In the genomic region with DNA sequence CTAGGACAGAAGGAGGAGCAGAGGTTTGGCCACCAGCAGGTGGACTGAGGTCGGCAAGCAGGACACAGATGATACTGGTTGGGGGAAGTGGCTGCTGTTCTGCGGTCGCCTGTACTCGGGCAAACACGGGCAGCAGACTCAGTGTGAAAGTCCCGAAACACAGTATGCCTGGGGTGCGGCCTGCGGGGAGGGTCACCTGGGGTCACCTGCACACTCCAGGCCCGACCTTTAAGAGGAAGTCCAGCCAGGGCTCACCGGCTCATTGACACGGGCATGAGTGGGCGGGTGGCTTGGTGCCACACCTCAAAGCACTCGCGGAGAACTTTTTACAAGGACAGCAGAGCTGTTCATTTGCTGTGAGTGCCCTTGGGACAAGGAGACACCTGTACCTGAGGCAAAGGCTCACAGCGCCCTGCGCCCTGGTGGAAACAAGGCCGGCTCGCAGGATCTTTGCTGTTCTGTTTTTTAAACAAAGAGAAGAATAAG, we compare ENCODE assay signal across 14 cellular contexts.
A peak's percentile ranks its signal among the peaks of the same experiment; 100 is the strongest.
DNase-seq lines count a peak whose midpoint lies in the region; ATAC-seq, FAIRE-seq and TF ChIP-seq lines count a peak whose summit lies in the region.
"Had no signal": no experiment of that assay in that cellular context is flagged by ENCODE, and none has a peak within 500 bp of the region (broad histone marks: within the 10 kb centered on the region; RNA-seq: fewer than 3 reads in every experiment).

No MANE protein-coding gene starts in this region.

- H3K27ac Mint-ChIP-seq in MCF 10A (ENCODE audit: low read depth, unreplicated experiment) (no peak overlapping the region), natural killer cell (peak overlapping the region in 1 of 2 donors; percentile 54)

- POLR2A ChIA-PET in MCF 10A (lab: Yijun Ruan, JAX): interaction anchor here (0.9 kb wide), 1 partner anchor 93 kb away, joined by 4 read pairs; no protein-coding TSS in a partner anchor

- no peak for TF ChIP-seq CTCF in MCF 10A (IDR thresholded peaks at IDR 0.05; ENCODE audit: unreplicated experiment)
- TF ChIP-seq CTCF in natural killer cell (IDR thresholded peaks at IDR 0.05): no peak
- TF ChIP-seq CTCF in D721Med (IDR thresholded peaks at IDR 0.05; ENCODE audit: insufficient read depth, missing control alignments): no peak

- peaks cover 10% of the 10 kb centered on the region for H3K36me3 Mint-ChIP-seq in MCF 10A (ENCODE audit: insufficient read depth, unreplicated experiment)
- peaks cover 15% of the 10 kb centered on the region for H3K36me3 Mint-ChIP-seq in natural killer cell

- H3K9me3 Mint-ChIP-seq in MCF 10A (ENCODE audit: unreplicated experiment) (no peaks in the 10 kb centered on the region), natural killer cell (peaks cover 0 to 3% of the 10 kb centered on the region in 2 donors)

- intact Hi-C loops in MCF 10A (cut with micrococcal nuclease) (loop anchor here (10.0 kb wide), 1 partner anchor 69 kb away; a partner anchor contains a TSS), natural killer cell (cut with micrococcal nuclease) (no loop called here)

- H3K27me3 Mint-ChIP-seq in MCF 10A (ENCODE audit: insufficient read depth, unreplicated experiment): no peaks in the 10 kb centered on the region
- H3K27me3 Mint-ChIP-seq in natural killer cell (ENCODE audit: low read depth in 2 of 2): no peaks in the 10 kb centered on the region

- H3K4me1 Mint-ChIP-seq in MCF 10A (ENCODE audit: insufficient read depth, unreplicated experiment) (peaks cover 15% of the 10 kb centered on the region), natural killer cell (peaks cover 6 to 8% of the 10 kb centered on the region in 2 donors)

- no peak for FAIRE-seq in D721Med (lab: Jason Lieb, UNC)

- peak; percentile 32 for DNase-seq in GF-D8 (lab: John Stamatoyannopoulos, UW)
- DNase-seq in MCF 10A (ENCODE audit: unreplicated experiment): peak; percentile 23
- no peak for DNase-seq in natural killer cell
- no peak for DNase-seq in D721Med (ENCODE audit: insufficient read length, low spot score)
- no peak for DNase-seq in NCI-H1105 treated with DMSO at 0.1 percent for 48 hours (lab: John Stamatoyannopoulos, UW)
- no peak for DNase-seq in NCI-H2196 treated with DMSO at 0.1 percent for 48 hours (lab: John Stamatoyannopoulos, UW; ENCODE audit: unreplicated experiment)
- DNase-seq: AML-193, amygdala, dermis blood vessel endothelial cell, gastrocnemius medialis, NCI-H1436, psoas muscle had no signal

- H3K4me3 Mint-ChIP-seq in MCF 10A (ENCODE audit: unreplicated experiment) (no peak overlapping the region), natural killer cell (no peak overlapping the region)

- no TSS peak for BruUV-seq in MCF 10A (replicated peaks; lab: Mats Ljungman, UMichigan)

- CTCF ChIA-PET in MCF 10A (lab: Yijun Ruan, JAX): no interaction called here

- ATAC-seq in HG03432 (IDR thresholded peaks at IDR 0.05; ENCODE audit: unreplicated experiment) (peak; percentile 65), natural killer cell (peak; percentile 50 to 79 (median 77)), GM19023 (IDR thresholded peaks at IDR 0.05; ENCODE audit: unreplicated experiment) (no peak)
- ATAC-seq: gastrocnemius medialis, psoas muscle had no signal

Comparison
In these comparisons a context has a peak if more than half of its experiments do, and no peak if none do; other contexts are left out.
1. DNase-seq: peak in GF-D8 (single experiment) and MCF 10A (single experiment); none in natural killer cell (single experiment), D721Med (single experiment), NCI-H1105 treated with DMSO at 0.1 percent for 48 hours (single experiment) and NCI-H2196 treated with DMSO at 0.1 percent for 48 hours (single experiment).